6 cellular contexts compared by ENCODE assay signal in genomic region chr13:108566413-108567170, GRCh38.
"Had no signal": no experiment of that assay in that cellular context is flagged by ENCODE, and none has a peak within 500 bp of the region (broad histone marks: within the 10 kb centered on the region; RNA-seq: fewer than 3 reads in every experiment).

No MANE protein-coding gene starts in this region.

- H3K4me3 ChIP-seq: GM23338, HAP-1 had no signal

- H3K9me3 ChIP-seq: HAP-1 had no signal

- H3K36me3 ChIP-seq: HAP-1 had no signal

- H3K27ac ChIP-seq: HL-60 had no signal

- H3K4me1 ChIP-seq: HAP-1 had no signal

- H3K4me2 ChIP-seq: GM23338 had no signal

- DNase-seq: H7, HFFc6, KBM-7 had no signal
